Comparison of ENCODE assay signal across 29 cellular contexts in the genomic region with DNA sequence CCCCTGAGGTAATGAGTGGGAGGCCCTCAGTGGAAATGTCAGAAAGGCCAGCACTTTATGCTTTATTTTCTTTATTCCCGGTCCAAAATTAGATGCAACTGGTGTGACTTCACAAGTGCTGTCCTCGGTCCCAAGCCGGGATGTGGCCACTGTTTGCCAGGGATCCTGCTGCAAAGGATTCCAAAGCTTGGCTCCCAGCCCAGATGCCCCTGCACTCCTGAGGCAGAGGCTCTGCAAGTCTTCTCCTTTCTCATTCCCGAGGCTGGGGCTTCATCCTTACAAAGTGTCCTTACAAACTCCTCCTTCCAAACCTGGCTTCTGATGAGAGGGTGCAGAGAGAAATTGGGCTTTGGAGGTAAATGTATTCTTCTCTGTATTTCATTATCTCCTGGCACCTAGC.
"Had no signal": no experiment of that assay in that cellular context is flagged by ENCODE, and none has a peak within 500 bp of the region (broad histone marks: within the 10 kb centered on the region; RNA-seq: fewer than 3 reads in every experiment).

No MANE protein-coding gene starts in this region.

- H3K27ac Mint-ChIP-seq: activated B cell treated with CpG ODN at 0.5 μM for 24 hours; activated CD8-positive, alpha-beta T cell treated with anti-CD3 and anti-CD28 coated beads for 36 hours; activated naive CD8-positive, alpha-beta T cell; activated T-helper 17 cell treated with anti-CD3 and anti-CD28 coated beads, Interleukin-2, amount 50 U/mL, for 72 hours; T-helper 2 cell treated with Interferon-gamma antibody and Interleukin-4, amounts not matched to agents 5 μg/mL and 100 μg/mL, for 36 hours had no signal

- H3K27ac ChIP-seq: brain microvascular endothelial cell, colonic mucosa, epithelial cell of prostate, esophagus squamous epithelium, gastroesophageal sphincter, heart right ventricle, hepatocyte, WERI-Rb-1 had no signal

- ATAC-seq: activated CD4-positive, CD25-positive, alpha-beta regulatory T cell treated with anti-CD3 and anti-CD28 coated beads, Interleukin-2, amount 50 U/mL, for 24 hours; activated CD8-positive, alpha-beta T cell treated with anti-CD3 and anti-CD28 coated beads for 36 hours; activated T-cell treated with anti-CD3 and anti-CD28 coated beads, Interleukin-2, amount 50 U/mL, for 4 hours; activated T-helper 17 cell treated with anti-CD3 and anti-CD28 coated beads, Interleukin-2, amount 50 U/mL, for 72 hours; gastroesophageal sphincter; heart right ventricle had no signal

- H3K27me3 Mint-ChIP-seq: activated B cell treated with CpG ODN at 0.5 μM for 24 hours; activated CD8-positive, alpha-beta T cell treated with anti-CD3 and anti-CD28 coated beads for 36 hours; activated T-helper 17 cell treated with anti-CD3 and anti-CD28 coated beads, Interleukin-2, amount 50 U/mL, for 72 hours; central memory CD8-positive, alpha-beta T cell had no signal

- H3K27me3 ChIP-seq: brain microvascular endothelial cell, colonic mucosa, esophagus squamous epithelium, gastroesophageal sphincter, heart right ventricle, hepatocyte had no signal

- H3K4me1 ChIP-seq: colonic mucosa, esophagus squamous epithelium, heart right ventricle had no signal

- H3K9me3 ChIP-seq: colonic mucosa, esophagus squamous epithelium had no signal

- H3K36me3 Mint-ChIP-seq: activated naive CD8-positive, alpha-beta T cell had no signal

- H3K4me3 Mint-ChIP-seq: activated B cell treated with CpG ODN at 0.5 μM for 24 hours; activated CD8-positive, alpha-beta T cell treated with anti-CD3 and anti-CD28 coated beads for 36 hours; activated naive CD8-positive, alpha-beta T cell; activated T-cell treated with anti-CD3 and anti-CD28 coated beads, Interleukin-2, amount 50 U/mL, for 4 hours; activated T-helper 17 cell treated with anti-CD3 and anti-CD28 coated beads, Interleukin-2, amount 50 U/mL, for 72 hours; central memory CD8-positive, alpha-beta T cell; T-helper 2 cell treated with Interferon-gamma antibody and Interleukin-4, amounts not matched to agents 5 μg/mL and 100 μg/mL, for 36 hours had no signal

- H3K4me1 Mint-ChIP-seq: activated B cell treated with CpG ODN at 0.5 μM for 24 hours; activated T-helper 17 cell treated with anti-CD3 and anti-CD28 coated beads, Interleukin-2, amount 50 U/mL, for 72 hours; central memory CD8-positive, alpha-beta T cell had no signal

- H3K4me3 ChIP-seq: colonic mucosa, esophagus squamous epithelium, gastroesophageal sphincter, heart right ventricle, hepatocyte had no signal

- H3K36me3 ChIP-seq: brain microvascular endothelial cell, colonic mucosa, esophagus squamous epithelium, gastroesophageal sphincter, heart right ventricle, WERI-Rb-1 had no signal

- DNase-seq: activated B cell treated with CpG ODN at 0.5 μM for 24 hours; activated CD4-positive, alpha-beta T cell treated with anti-CD3 and anti-CD28 coated beads for 48 hours; activated CD4-positive, alpha-beta T cell treated with anti-CD3 and anti-CD28 coated beads, Interleukin-2, amount 50 U/mL, for 1 hour; activated CD4-positive, alpha-beta T cell treated with anti-CD3 and anti-CD28 coated beads, Interleukin-2, amount 50 U/mL, for 48 hours; activated CD8-positive, alpha-beta memory T cell treated with anti-CD3 and anti-CD28 coated beads for 24 hours; activated CD8-positive, alpha-beta T cell treated with anti-CD3 and anti-CD28 coated beads for 36 hours; activated effector memory CD4-positive, alpha-beta T cell treated with Interleukin-2 at 50 U/mL for 16 hours; activated gamma-delta T cell treated with Interleukin-2 at 50 U/mL for 16 hours; activated naive CD4-positive, alpha-beta T cell treated with anti-CD3 and anti-CD28 coated beads, Interleukin-2, amount 50 U/mL, for 16 hours; activated naive CD4-positive, alpha-beta T cell treated with Interleukin-2 at 50 U/mL for 16 hours; activated T-cell treated with anti-CD3 and anti-CD28 coated beads, Interleukin-2, amount 50 U/mL, for 4 hours; amniotic stem cell; anterior cingulate cortex; brain microvascular endothelial cell; colonic mucosa; effector CD8-positive, alpha-beta T cell; esophagus squamous epithelium; foreskin melanocyte; heart right ventricle; T1000; WERI-Rb-1 had no signal
